In genomic region chr6:156988276-156989158, GRCh38 we compare ENCODE assay signal across 9 cellular contexts.
DNase-seq lines count a peak whose midpoint lies in the region; ATAC-seq lines count a peak whose summit lies in the region.
"Had no signal": no experiment of that assay in that cellular context is flagged by ENCODE, and none has a peak within 500 bp of the region (broad histone marks: within the 10 kb centered on the region; RNA-seq: fewer than 3 reads in every experiment).

No MANE protein-coding gene starts in this region.

- H3K9me3 Mint-ChIP-seq in IgD-negative memory B cell, result no peaks in the 10 kb centered on the region
- H3K9me3 Mint-ChIP-seq in effector memory CD8-positive, alpha-beta T cell, result no peaks in the 10 kb centered on the region

- H3K27ac Mint-ChIP-seq in IgD-negative memory B cell, result peak overlapping the region; percentile 0 to 65 (median 59)
- peak overlapping the region; percentile 5 to 20 for H3K27ac Mint-ChIP-seq in effector memory CD8-positive, alpha-beta T cell

- no peak for DNase-seq in effector memory CD8-positive, alpha-beta T cell
- DNase-seq in RKO (ENCODE audit: low spot score), result no peak
- DNase-seq in NCI-H128 (lab: John Stamatoyannopoulos, UW; ENCODE audit: unreplicated experiment), result no peak
- no peak for DNase-seq in SKM-1 treated with dmso at 0.1 percent for 144 hours (lab: John Stamatoyannopoulos, UW; ENCODE audit: unreplicated experiment)
- DNase-seq in NCI-H524 treated with DMSO at 0.1 percent for 48 hours (lab: John Stamatoyannopoulos, UW), result no peak
- DNase-seq: left cardiac atrium had no signal

- H3K36me3 Mint-ChIP-seq in IgD-negative memory B cell, result peaks cover 2% of the 10 kb centered on the region
- H3K36me3 Mint-ChIP-seq in effector memory CD8-positive, alpha-beta T cell (ENCODE audit: insufficient read depth), result no peaks in the 10 kb centered on the region

- H3K4me1 Mint-ChIP-seq in IgD-negative memory B cell, result peaks cover 48 to 71% (median 52%) of the 10 kb centered on the region in 3 donors
- H3K4me1 Mint-ChIP-seq in effector memory CD8-positive, alpha-beta T cell (ENCODE audit: low read depth in 2 of 2), result peaks cover 52 to 55% of the 10 kb centered on the region in 2 donors

- H3K27me3 Mint-ChIP-seq in IgD-negative memory B cell, result no peaks in the 10 kb centered on the region
- no peaks in the 10 kb centered on the region for H3K27me3 Mint-ChIP-seq in effector memory CD8-positive, alpha-beta T cell

- peak overlapping the region; percentile 1 to 79 (median 68) for H3K4me3 Mint-ChIP-seq in IgD-negative memory B cell
- no peak overlapping the region for H3K4me3 Mint-ChIP-seq in effector memory CD8-positive, alpha-beta T cell

- ATAC-seq in GM18520 (IDR thresholded peaks at IDR 0.05; ENCODE audit: unreplicated experiment), result peak; percentile 56
- ATAC-seq in GM21717 (IDR thresholded peaks at IDR 0.05; ENCODE audit: unreplicated experiment), result peak; percentile 82
- ATAC-seq in effector memory CD8-positive, alpha-beta T cell (replicated peaks), result peak; percentile 27

Comparison
In these comparisons a context has a peak if more than half of its experiments do, and no peak if none do; other contexts are left out.
1. ATAC-seq: peak in every context shown above with its lines; median percentile 82 in GM21717; 56 in GM18520; 27 in effector memory CD8-positive, alpha-beta T cell.
2. H3K4me3 Mint-ChIP-seq: peak in IgD-negative memory B cell (4 of 4); none in effector memory CD8-positive, alpha-beta T cell (0 of 2).